7 cellular contexts compared by ENCODE assay signal in the genomic region with DNA sequence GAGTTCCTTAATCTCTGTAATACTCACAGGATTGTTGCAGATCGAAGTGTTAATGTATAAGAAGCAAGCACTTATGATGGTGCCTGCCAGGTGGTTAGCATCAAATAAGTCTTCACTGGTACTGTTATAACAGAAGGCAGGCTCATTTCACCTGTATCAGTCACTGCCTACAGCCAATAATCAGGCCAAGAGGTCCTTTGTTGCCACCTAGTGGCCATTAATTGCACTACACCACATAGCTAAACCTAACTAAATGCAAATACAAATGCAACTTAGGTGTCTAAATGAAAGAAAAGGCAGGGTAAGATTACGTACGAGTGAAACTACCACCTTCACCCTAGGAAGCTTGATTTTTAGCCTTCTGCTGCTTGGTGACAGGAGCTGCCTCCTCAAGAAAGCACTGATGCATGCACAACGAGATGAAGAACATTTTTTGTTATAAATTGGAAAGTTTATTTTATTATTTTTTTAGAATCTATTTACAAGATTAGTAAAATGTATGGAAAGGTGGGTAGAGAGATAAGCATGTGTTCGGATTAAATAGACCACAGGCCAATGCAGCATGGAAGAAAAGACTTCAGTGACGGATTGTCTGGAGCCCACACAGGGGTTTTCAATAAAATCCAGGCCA.
DNase-seq lines count a peak whose midpoint lies in the region; ATAC-seq and TF ChIP-seq lines count a peak whose summit lies in the region.

No MANE protein-coding gene starts in this region.

- no peak overlapping the region for H3K4me2 ChIP-seq in OCI-LY1 (ENCODE audit: low read length)

- intact Hi-C loops in left ventricle myocardium inferior (cut with micrococcal nuclease), result no loop called here

- peak; percentile 92 for TF ChIP-seq CTCF in GM10266 (IDR thresholded peaks at IDR 0.05; ENCODE audit: control insufficient read depth, insufficient read depth, low read depth, missing control alignments)
- peak; percentile 84 for TF ChIP-seq CTCF in OCI-LY1 (IDR thresholded peaks at IDR 0.05; ENCODE audit: low read length)
- TF ChIP-seq CTCF in left ventricle myocardium inferior (IDR thresholded peaks at IDR 0.05; ENCODE audit: borderline replicate concordance), result peak; percentile 94

- no peaks in the 10 kb centered on the region for H3K9me2 ChIP-seq in OCI-LY1 (ENCODE audit: low read depth, low read length)

- H3K9ac ChIP-seq in OCI-LY1 (ENCODE audit: low read length), result no peak overlapping the region

- H3K4me3 ChIP-seq in OCI-LY1 (ENCODE audit: low read depth, low read length, poor library complexity, severe bottlenecking), result no peak overlapping the region
- H3K4me3 ChIP-seq in left ventricle myocardium inferior, result no peak overlapping the region

- H4K20me1 ChIP-seq in OCI-LY1 (ENCODE audit: insufficient read depth, low read length), result no peaks in the 10 kb centered on the region

- DNase-seq in GM10266 (ENCODE audit: extremely low spot score), result peak; percentile 67
- peak; percentile 28 for DNase-seq in KG1 (lab: John Stamatoyannopoulos, UW)
- DNase-seq in activated naive CD4-positive, alpha-beta T cell treated with anti-CD3 and anti-CD28 coated beads, Interleukin-2, amount 50 U/mL, for 16 hours, result peak; percentile 20
- no peak for DNase-seq in left ventricle myocardium inferior
- DNase-seq in retina, result peak; percentile 68

- no peaks in the 10 kb centered on the region for H3K27me3 ChIP-seq in OCI-LY1 (ENCODE audit: insufficient read depth, low read length)
- H3K27me3 ChIP-seq in left ventricle myocardium inferior (ENCODE audit: low read depth), result peaks cover 22% of the 10 kb centered on the region

- no peaks in the 10 kb centered on the region for H3K79me2 ChIP-seq in OCI-LY1 (ENCODE audit: insufficient read depth, low read length)

- peak; percentile 86 for ATAC-seq in GM21723 (IDR thresholded peaks at IDR 0.05; ENCODE audit: unreplicated experiment)

- H3K27ac ChIP-seq in OCI-LY1 (ENCODE audit: low read depth, low read length, poor library complexity, severe bottlenecking) (no peak overlapping the region), left ventricle myocardium inferior (replicated peaks) (no peak overlapping the region)

- no peaks in the 10 kb centered on the region for H3K36me3 ChIP-seq in OCI-LY1 (ENCODE audit: insufficient read depth, low read length)
- H3K36me3 ChIP-seq in left ventricle myocardium inferior, result no peaks in the 10 kb centered on the region

- H3F3A ChIP-seq in OCI-LY1 (ENCODE audit: insufficient read depth, low read length), result no peaks in the 10 kb centered on the region

- H3K4me1 ChIP-seq in OCI-LY1 (ENCODE audit: insufficient read depth, low read length, severe bottlenecking) (no peaks in the 10 kb centered on the region), left ventricle myocardium inferior (no peaks in the 10 kb centered on the region)

- H3K9me3 ChIP-seq in OCI-LY1 (ENCODE audit: low read length) (no peaks in the 10 kb centered on the region), left ventricle myocardium inferior (replicated peaks) (no peaks in the 10 kb centered on the region)

- H2AFZ ChIP-seq in OCI-LY1 (ENCODE audit: low read length), result no peak overlapping the region
